9 cellular contexts compared by ENCODE assay signal in genomic region chrX:19743386-19743785, GRCh38.
DNase-seq lines count a peak whose midpoint lies in the region; ATAC-seq and TF ChIP-seq lines count a peak whose summit lies in the region.
"Had no signal": no experiment of that assay in that cellular context is flagged by ENCODE, and none has a peak within 500 bp of the region (broad histone marks: within the 10 kb centered on the region; RNA-seq: fewer than 3 reads in every experiment).

No MANE protein-coding gene starts in this region.

- no peaks in the 10 kb centered on the region for H3K9me3 ChIP-seq in right lobe of liver

- intact Hi-C loops in activated CD8-positive, alpha-beta T cell treated with anti-CD3 and anti-CD28 coated beads for 36 hours (cut with micrococcal nuclease) = loop anchor here (5.0 to 10.0 kb wide), 2 partner anchors 59 to 144 kb away; partner anchors contain the start of gene SH3KBP1
- intact Hi-C loops in right lobe of liver (cut with DNase I) = loop anchor here in 1 of 2 donors (10.0 kb wide), 1 partner anchor 141 kb away; the partner anchor contains the start of gene SH3KBP1

- peak; percentile 72 for ATAC-seq in GM19351 (IDR thresholded peaks at IDR 0.05; ENCODE audit: unreplicated experiment)
- ATAC-seq in HG03045 (IDR thresholded peaks at IDR 0.05; ENCODE audit: unreplicated experiment) = peak; percentile 60
- peak; percentile 18 for ATAC-seq in activated CD8-positive, alpha-beta T cell treated with anti-CD3 and anti-CD28 coated beads for 36 hours
- ATAC-seq in right lobe of liver = no peak
- no peak for ATAC-seq in omental fat pad (ENCODE audit: low FRiP score)
- ATAC-seq in HG02981 (IDR thresholded peaks at IDR 0.05; ENCODE audit: unreplicated experiment) = no peak

- H3K4me3 ChIP-seq in GM08714 (ENCODE audit: low read length) (peak overlapping the region; percentile 40; the same call in 1 of the 2 replicates), right lobe of liver (no peak overlapping the region)

- no peaks in the 10 kb centered on the region for H3K36me3 ChIP-seq in right lobe of liver

- H3K9me3 Mint-ChIP-seq in activated CD8-positive, alpha-beta T cell treated with anti-CD3 and anti-CD28 coated beads for 36 hours = peaks cover 1% of the 10 kb centered on the region

- peaks cover 82% of the 10 kb centered on the region for H3K4me1 Mint-ChIP-seq in activated CD8-positive, alpha-beta T cell treated with anti-CD3 and anti-CD28 coated beads for 36 hours (ENCODE audit: low read depth)

- peak overlapping the region; percentile 21 for H3K4me3 Mint-ChIP-seq in activated CD8-positive, alpha-beta T cell treated with anti-CD3 and anti-CD28 coated beads for 36 hours

- CTCF ChIA-PET in activated CD8-positive, alpha-beta T cell treated with anti-CD3 and anti-CD28 coated beads for 36 hours (lab: Charles Lee) = interaction anchor here (1.1 to 1.6 kb wide), 2 partner anchors 30 to 145 kb away, joined by 3 read pairs; no protein-coding TSS in a partner anchor

- H3K36me3 Mint-ChIP-seq in activated CD8-positive, alpha-beta T cell treated with anti-CD3 and anti-CD28 coated beads for 36 hours (ENCODE audit: low read depth) = peaks cover 60% of the 10 kb centered on the region

- H3K27ac ChIP-seq in right lobe of liver = no peak overlapping the region

- no peak for TF ChIP-seq CTCF in activated CD8-positive, alpha-beta T cell treated with anti-CD3 and anti-CD28 coated beads for 36 hours (IDR thresholded peaks at IDR 0.05)
- no peak for TF ChIP-seq CTCF in right lobe of liver (IDR thresholded peaks at IDR 0.05)
- TF ChIP-seq CTCF in omental fat pad (IDR thresholded peaks at IDR 0.05) = no peak

- no peaks in the 10 kb centered on the region for H3K4me1 ChIP-seq in right lobe of liver

- no peak for TF ChIP-seq POLR2A in right lobe of liver (IDR thresholded peaks at IDR 0.05)

- no peaks in the 10 kb centered on the region for H3K27me3 Mint-ChIP-seq in activated CD8-positive, alpha-beta T cell treated with anti-CD3 and anti-CD28 coated beads for 36 hours

- peak; percentile 31 for DNase-seq in activated CD8-positive, alpha-beta T cell treated with anti-CD3 and anti-CD28 coated beads for 36 hours
- no peak for DNase-seq in right lobe of liver
- DNase-seq in omental fat pad (ENCODE audit: low spot score) = no peak
- DNase-seq in central memory CD4-positive, alpha-beta T cell = no peak
- DNase-seq: NCI-H1694 treated with DMSO at 0.1 percent for 48 hours had no signal

- no peaks in the 10 kb centered on the region for H3K27me3 ChIP-seq in right lobe of liver

- 50% methylated on average over 3 of the region's 4 CpGs for WGBS in right lobe of liver (ENCODE audit: insufficient coverage, low coverage, low lambda C conversion rate, missing lambda C conversion rate)

- peak overlapping the region; percentile 82 for H3K27ac Mint-ChIP-seq in activated CD8-positive, alpha-beta T cell treated with anti-CD3 and anti-CD28 coated beads for 36 hours

- POLR2A ChIA-PET in activated CD8-positive, alpha-beta T cell treated with anti-CD3 and anti-CD28 coated beads for 36 hours (lab: Charles Lee) = interaction anchor here (0.8 kb wide), 1 partner anchor 39 kb away, joined by 3 read pairs; no protein-coding TSS in a partner anchor

Comparison
In these comparisons a context has a peak if more than half of its experiments do, and no peak if none do; other contexts are left out.
1. ATAC-seq: peak in GM19351 (single experiment), HG03045 (single experiment) and activated CD8-positive, alpha-beta T cell treated with anti-CD3 and anti-CD28 coated beads for 36 hours (single experiment); none in right lobe of liver (0 of 4), omental fat pad (single experiment) and HG02981 (single experiment).